Comparison of ENCODE assay signal across 27 cellular contexts in genomic region chr6:1884313-1884712, GRCh38.
"Had no signal": no experiment of that assay in that cellular context is flagged by ENCODE, and none has a peak within 500 bp of the region (broad histone marks: within the 10 kb centered on the region; RNA-seq: fewer than 3 reads in every experiment).

No MANE protein-coding gene starts in this region.

- H3K36me3 Mint-ChIP-seq: activated naive CD4-positive, alpha-beta T cell treated with anti-CD3 and anti-CD28 coated beads, Interleukin-2, amount 10 ng/mL, durations not matched to agents 7 days and 5 days; activated naive CD8-positive, alpha-beta T cell treated with anti-CD3 and anti-CD28 coated beads, Interleukin-2, amount 10 ng/mL, durations not matched to agents 7 days and 5 days; natural killer cell had no signal

- H3K9me3 Mint-ChIP-seq: activated naive CD4-positive, alpha-beta T cell treated with anti-CD3 and anti-CD28 coated beads, Interleukin-2, amount 10 ng/mL, durations not matched to agents 7 days and 5 days; activated naive CD8-positive, alpha-beta T cell treated with anti-CD3 and anti-CD28 coated beads, Interleukin-2, amount 10 ng/mL, durations not matched to agents 7 days and 5 days; effector memory CD8-positive, alpha-beta T cell; natural killer cell had no signal

- ATAC-seq: activated CD4-positive, CD25-positive, alpha-beta regulatory T cell treated with anti-CD3 and anti-CD28 coated beads, Interleukin-2, amount 50 U/mL, for 24 hours; body of pancreas; effector memory CD8-positive, alpha-beta T cell; foreskin keratinocyte; heart left ventricle; left lobe of liver; lower lobe of right lung; natural killer cell; T-helper 17 cell had no signal

- H3K27me3 ChIP-seq: body of pancreas, colonic mucosa, dorsolateral prefrontal cortex, foreskin keratinocyte, heart left ventricle, right lobe of liver had no signal

- H3K4me3 Mint-ChIP-seq: activated naive CD4-positive, alpha-beta T cell treated with anti-CD3 and anti-CD28 coated beads, Interleukin-2, amount 10 ng/mL, durations not matched to agents 7 days and 5 days; activated naive CD8-positive, alpha-beta T cell treated with anti-CD3 and anti-CD28 coated beads, Interleukin-2, amount 10 ng/mL, durations not matched to agents 7 days and 5 days; effector memory CD8-positive, alpha-beta T cell; natural killer cell; T-helper 17 cell had no signal

- FAIRE-seq: endothelial cell of umbilical vein, urothelium cell line had no signal

- H3K27me3 Mint-ChIP-seq: activated naive CD4-positive, alpha-beta T cell treated with anti-CD3 and anti-CD28 coated beads, Interleukin-2, amount 10 ng/mL, durations not matched to agents 7 days and 5 days; activated naive CD8-positive, alpha-beta T cell treated with anti-CD3 and anti-CD28 coated beads, Interleukin-2, amount 10 ng/mL, durations not matched to agents 7 days and 5 days; effector memory CD8-positive, alpha-beta T cell; T-helper 17 cell had no signal

- H3K9me3 ChIP-seq: body of pancreas, colonic mucosa, heart left ventricle, lower lobe of right lung, right lobe of liver had no signal

- H3K36me3 ChIP-seq: colonic mucosa, heart left ventricle, lower lobe of right lung, right lobe of liver, WERI-Rb-1 had no signal

- H3K4me1 Mint-ChIP-seq: activated naive CD4-positive, alpha-beta T cell treated with anti-CD3 and anti-CD28 coated beads, Interleukin-2, amount 10 ng/mL, durations not matched to agents 7 days and 5 days; activated naive CD8-positive, alpha-beta T cell treated with anti-CD3 and anti-CD28 coated beads, Interleukin-2, amount 10 ng/mL, durations not matched to agents 7 days and 5 days; natural killer cell; T-helper 17 cell had no signal

- H3K4me3 ChIP-seq: body of pancreas, colonic mucosa, dorsolateral prefrontal cortex, heart left ventricle, lower lobe of right lung, right lobe of liver had no signal

- H3K4me1 ChIP-seq: colonic mucosa, foreskin keratinocyte, heart left ventricle, lower lobe of right lung, right lobe of liver had no signal

- DNase-seq: activated CD4-positive, alpha-beta T cell treated with anti-CD3 and anti-CD28 coated beads for 48 hours; activated CD4-positive, alpha-beta T cell treated with anti-CD3 and anti-CD28 coated beads, Interleukin-2, amount 50 U/mL, for 48 hours; activated CD8-positive, alpha-beta memory T cell treated with anti-CD3 and anti-CD28 coated beads for 24 hours; activated effector memory CD4-positive, alpha-beta T cell treated with anti-CD3 and anti-CD28 coated beads, Interleukin-2, amount 50 U/mL, for 16 hours; activated naive CD4-positive, alpha-beta T cell treated with anti-CD3 and anti-CD28 coated beads, Interleukin-2, amount 10 ng/mL, durations not matched to agents 7 days and 5 days; activated naive CD8-positive, alpha-beta T cell treated with anti-CD3 and anti-CD28 coated beads, Interleukin-2, amount 10 ng/mL, durations not matched to agents 7 days and 5 days; body of pancreas; colonic mucosa; dorsolateral prefrontal cortex; effector memory CD8-positive, alpha-beta T cell; foreskin keratinocyte; heart left ventricle; kidney glomerular epithelial cell; lower lobe of right lung; mesenchymal stem cell; natural killer cell; right lobe of liver; stimulated activated CD4-positive, alpha-beta T cell treated with anti-CD3 and anti-CD28 coated beads, Interleukin-2, amount 100 ng/mL, for 48 hours; stimulated activated naive CD4-positive, alpha-beta T cell treated with Interleukin-2 at 50 U/mL for 16 hours; T-helper 17 cell; T1000; trophoblast cell; WERI-Rb-1 had no signal

- H3K27ac Mint-ChIP-seq: activated naive CD4-positive, alpha-beta T cell treated with anti-CD3 and anti-CD28 coated beads, Interleukin-2, amount 10 ng/mL, durations not matched to agents 7 days and 5 days; activated naive CD8-positive, alpha-beta T cell treated with anti-CD3 and anti-CD28 coated beads, Interleukin-2, amount 10 ng/mL, durations not matched to agents 7 days and 5 days; effector memory CD8-positive, alpha-beta T cell; natural killer cell; T-helper 17 cell had no signal

- H3K27ac ChIP-seq: body of pancreas, colonic mucosa, foreskin keratinocyte, heart left ventricle, lower lobe of right lung, right lobe of liver, WERI-Rb-1 had no signal
